Comparison of ENCODE assay signal across 27 cellular contexts in the genomic region with DNA sequence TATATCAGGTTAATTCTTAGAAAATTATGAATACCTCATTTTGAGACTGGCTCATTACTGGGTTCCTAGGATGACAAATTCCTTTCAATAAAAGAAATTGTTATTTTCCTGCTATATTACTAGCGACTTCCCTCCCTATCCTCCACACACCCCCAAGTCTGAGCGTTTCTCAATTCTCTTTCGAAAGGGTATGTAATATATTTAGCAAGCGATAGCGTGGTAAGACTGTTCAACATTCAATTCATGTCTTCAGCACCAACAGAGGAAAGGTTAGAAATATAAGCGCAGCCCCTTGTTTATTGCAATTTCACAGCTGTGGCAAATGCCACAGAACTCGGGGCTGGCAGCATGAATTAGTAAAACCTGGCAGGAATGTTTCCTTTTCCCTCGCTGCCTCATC.
"Had no signal": no experiment of that assay in that cellular context is flagged by ENCODE, and none has a peak within 500 bp of the region (broad histone marks: within the 10 kb centered on the region; RNA-seq: fewer than 3 reads in every experiment).

No MANE protein-coding gene starts in this region.

- H3K27ac ChIP-seq: adrenal gland, SJSA1 had no signal

- H3K9me3 ChIP-seq: adrenal gland, MG63, SJSA1 had no signal

- H3K4me1 ChIP-seq: adrenal gland, SJSA1 had no signal

- DNase-seq: activated CD4-positive, alpha-beta T cell treated with anti-CD3 and anti-CD28 coated beads, Interleukin-2, amount 10 ng/mL, durations not matched to agents 24 days and 14 days; activated CD4-positive, alpha-beta T cell treated with anti-CD3 and anti-CD28 coated beads, Interleukin-2, amount 50 U/mL, for 4 hours; activated CD8-positive, alpha-beta T cell treated with anti-CD3 and anti-CD28 coated beads, Interleukin-2, amount 10 ng/mL, durations not matched to agents 7 days and 5 days; activated gamma-delta T cell; activated naive CD4-positive, alpha-beta T cell treated with Interleukin-2 at 50 U/mL for 16 hours; activated T-cell treated with anti-CD3 and anti-CD28 coated beads, Interleukin-2, amount 50 U/mL, for 24 hours; adrenal gland; anterior cingulate cortex; caudate nucleus; cerebellar nuclear complex; Kasumi-1; KG1; MG63; NCI-H1092; NCI-H1436 treated with DMSO at 0.1 percent for 48 hours; NCI-H1694 treated with DMSO at 0.1 percent for 48 hours; NCI-H2029; NCI-H345; NCI-H524 treated with DMSO at 0.1 percent for 48 hours; NK-92 treated with Interleukin-12 subunit alpha and Interleukin-12 subunit beta, amount 100 ng/mL, for 24 hours; Right ventricle myocardium superior; T-cell; T-helper 2 cell; T-helper 9 cell had no signal

- H3K36me3 ChIP-seq: adrenal gland, MG63, SJSA1 had no signal

- H3K27me3 ChIP-seq: adrenal gland, MG63, SJSA1 had no signal

- ATAC-seq: activated CD8-positive, alpha-beta T cell treated with anti-CD3 and anti-CD28 coated beads, Interleukin-2, amount 10 ng/mL, durations not matched to agents 7 days and 5 days; activated naive CD4-positive, alpha-beta T cell treated with anti-CD3 and anti-CD28 coated beads, Interleukin-2, amount 50 U/mL, for 72 hours; SK-N-SH treated with all-trans-retinoic acid at 6 μM for 48 hours; T-cell had no signal

- H3K4me3 ChIP-seq: adrenal gland, MG63, SJSA1 had no signal
